18 cellular contexts compared by ENCODE assay signal in the genomic region with DNA sequence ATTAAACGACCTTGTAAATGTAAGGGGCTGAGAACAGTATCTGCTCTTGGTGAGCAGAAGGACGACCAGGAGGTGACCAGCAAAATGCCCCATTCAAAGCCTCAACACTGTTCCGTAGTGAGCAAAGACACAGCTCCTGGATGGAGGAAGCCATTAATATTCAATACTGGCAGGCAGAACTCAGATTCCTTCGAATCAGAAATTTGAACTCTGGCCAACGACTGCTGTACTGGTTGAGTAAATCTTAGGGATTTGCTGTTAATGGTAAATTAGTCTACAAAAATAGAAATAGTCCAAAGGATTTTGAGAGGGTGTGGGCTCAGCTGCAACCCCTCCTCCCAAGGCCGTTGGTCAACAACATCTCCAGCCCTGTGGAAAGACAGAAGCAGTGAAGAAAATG.
"Had no signal": no experiment of that assay in that cellular context is flagged by ENCODE, and none has a peak within 500 bp of the region (broad histone marks: within the 10 kb centered on the region; RNA-seq: fewer than 3 reads in every experiment).

No MANE protein-coding gene starts in this region.

- H3K27ac Mint-ChIP-seq: activated CD4-positive, alpha-beta memory T cell treated with anti-CD3 and anti-CD28 coated beads, Interleukin-2, amount 10 ng/mL, durations not matched to agents 7 days and 5 days; activated naive CD8-positive, alpha-beta T cell; naive thymus-derived CD4-positive, alpha-beta T cell; WTC11 had no signal

- H2AFZ ChIP-seq: hepatocyte had no signal

- H3K79me2 ChIP-seq: hepatocyte had no signal

- ATAC-seq: activated T-cell treated with anti-CD3 and anti-CD28 coated beads, Interleukin-2, amount 50 U/mL, for 4 hours; naive thymus-derived CD4-positive, alpha-beta T cell; WTC11 had no signal

- H3K4me1 Mint-ChIP-seq: activated CD4-positive, alpha-beta memory T cell treated with anti-CD3 and anti-CD28 coated beads, Interleukin-2, amount 10 ng/mL, durations not matched to agents 7 days and 5 days; naive thymus-derived CD4-positive, alpha-beta T cell had no signal

- H3K4me3 ChIP-seq: breast epithelium, hepatocyte, skin epidermis, tibial nerve, uterus had no signal

- H3K36me3 Mint-ChIP-seq: activated naive CD8-positive, alpha-beta T cell; naive thymus-derived CD4-positive, alpha-beta T cell; WTC11 had no signal

- H3K4me3 Mint-ChIP-seq: activated CD4-positive, alpha-beta memory T cell treated with anti-CD3 and anti-CD28 coated beads, Interleukin-2, amount 10 ng/mL, durations not matched to agents 7 days and 5 days; activated naive CD8-positive, alpha-beta T cell; activated T-cell treated with anti-CD3 and anti-CD28 coated beads, Interleukin-2, amount 50 U/mL, for 4 hours; naive thymus-derived CD4-positive, alpha-beta T cell; WTC11 had no signal

- H3K9me3 ChIP-seq: breast epithelium, neutrophil, tibial nerve, uterus had no signal

- H3K4me1 ChIP-seq: breast epithelium, tibial nerve, uterus had no signal

- H3K27ac ChIP-seq: breast epithelium, epithelial cell of prostate, hepatocyte, neutrophil, skin epidermis, tibial nerve, uterus had no signal

- H3K4me2 ChIP-seq: hepatocyte had no signal

- H3K27me3 ChIP-seq: hepatocyte, neutrophil, tibial nerve had no signal

- DNase-seq: activated CD4-positive, alpha-beta memory T cell treated with anti-CD3 and anti-CD28 coated beads, Interleukin-2, amount 10 ng/mL, durations not matched to agents 7 days and 5 days; activated CD4-positive, alpha-beta T cell treated with anti-CD3 and anti-CD28 coated beads for 4 hours; activated gamma-delta T cell; activated T-cell treated with anti-CD3 and anti-CD28 coated beads, Interleukin-2, amount 50 U/mL, for 4 hours; mammary epithelial cell; naive thymus-derived CD4-positive, alpha-beta T cell; retina; stimulated activated CD4-positive, alpha-beta T cell treated with anti-CD3 and anti-CD28 coated beads, Interleukin-4, amount 100 ng/mL, for 24 hours; stimulated activated naive CD4-positive, alpha-beta T cell; uterus had no signal

- H3K36me3 ChIP-seq: breast epithelium, neutrophil, tibial nerve, uterus had no signal

- H3K9me3 Mint-ChIP-seq: activated CD4-positive, alpha-beta memory T cell treated with anti-CD3 and anti-CD28 coated beads, Interleukin-2, amount 10 ng/mL, durations not matched to agents 7 days and 5 days; activated T-cell treated with anti-CD3 and anti-CD28 coated beads, Interleukin-2, amount 50 U/mL, for 4 hours had no signal
